Comparison of ENCODE assay signal across 1 cellular context in genomic region chr2:144505245-144505801, GRCh38.
A peak's percentile ranks its signal among the peaks of the same experiment; 100 is the strongest.
TF ChIP-seq lines count a peak whose summit lies in the region.

No MANE protein-coding gene starts in this region.

TF ChIP-seq in IMR-90, 13 proteins besides CTCF, POLR2A, EP300 and RAD21:
- TF ChIP-seq CHD1 (IDR thresholded peaks at IDR 0.05; ENCODE audit: low read depth, low read length) (no peak), SMC3 (IDR thresholded peaks at IDR 0.05; ENCODE audit: low read depth, low read length) (no peak), CEBPB (IDR thresholded peaks at IDR 0.05; ENCODE audit: low read depth, low read length) (peak; percentile 28; the same call in 1 of the 2 replicates), NFE2L2 (IDR thresholded peaks at IDR 0.05; ENCODE audit: low read depth, low read length) (no peak)
TF ChIP-seq in IMR-90: peak in this region for 1.
